ENCODE assay signal across 15 cellular contexts in the genomic region with DNA sequence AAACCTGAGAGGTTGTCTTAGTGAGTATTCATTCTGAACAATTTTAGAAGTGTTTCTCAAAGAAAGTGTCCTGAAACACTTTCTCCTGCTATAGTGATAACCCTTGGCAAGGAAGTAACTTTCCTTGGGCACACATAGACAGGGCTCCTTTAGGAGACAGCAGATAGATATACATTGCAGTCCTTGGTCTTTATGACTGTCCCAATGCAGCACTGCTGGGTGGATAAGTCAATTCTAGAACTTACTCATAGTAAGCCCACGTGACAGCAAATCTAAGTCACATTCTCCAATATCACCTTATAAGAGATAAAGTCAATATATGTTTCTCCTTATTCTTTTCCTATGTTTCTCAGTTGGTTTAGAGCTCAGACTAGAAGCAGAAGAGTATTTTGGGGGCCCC. TPM values are rescaled to one million over a fixed set of nuclear protein-coding genes. Genes with fewer than 3 reads are reported as not detected.
DNase-seq lines count a peak whose midpoint lies in the region; ATAC-seq and TF ChIP-seq lines count a peak whose summit lies in the region.
"Had no signal": no experiment of that assay in that cellular context is flagged by ENCODE, and none has a peak within 500 bp of the region (broad histone marks: within the 10 kb centered on the region; RNA-seq: fewer than 3 reads in every experiment).

No MANE protein-coding gene starts in this region.

- H3K27ac ChIP-seq in CD4-positive, alpha-beta memory T cell (ENCODE audit: low read depth, low read length), result no peak overlapping the region
- H3K27ac ChIP-seq in neural progenitor cell, result no peak overlapping the region
- H3K27ac ChIP-seq in SJCRH30, result no peak overlapping the region

- no peak overlapping the region for H2AFZ ChIP-seq in neural progenitor cell (replicated peaks)
- H2AFZ ChIP-seq: GM23338 had no signal

- H3K9ac ChIP-seq in neural progenitor cell, result no peak overlapping the region

- no peak overlapping the region for H3K4me2 ChIP-seq in neural progenitor cell
- H3K4me2 ChIP-seq: GM23338 had no signal

- intact Hi-C loops in activated CD4-positive, alpha-beta T cell treated with anti-CD3 and anti-CD28 coated beads for 36 hours (cut with DNase I, micrococcal nuclease), result loop anchor here in 1 of 2 experiments (5.0 kb wide), 2 partner anchors 95 to 110 kb away; no protein-coding TSS in a partner anchor
- intact Hi-C loops in CD4-positive, alpha-beta memory T cell (cut with micrococcal nuclease), result loop anchor here (5.0 kb wide), 1 partner anchor 105 kb away; no protein-coding TSS in a partner anchor

- no peak for DNase-seq in activated CD4-positive, alpha-beta T cell treated with anti-CD3 and anti-CD28 coated beads for 36 hours
- DNase-seq in activated CD4-positive, alpha-beta T cell treated with anti-CD3 and anti-CD28 coated beads, Interleukin-2, amount 50 U/mL, for 48 hours, result no peak
- DNase-seq in CD4-positive, alpha-beta memory T cell, result no peak
- no peak for DNase-seq in neural progenitor cell (ENCODE audit: low spot score)
- DNase-seq in SJCRH30, result no peak
- no peak for DNase-seq in activated effector memory CD4-positive, alpha-beta T cell treated with Interleukin-2 at 50 U/mL for 16 hours
- DNase-seq: GF-D8; NCI-H1417; NCI-H187 treated with DMSO at 0.1 percent for 48 hours; NCI-H446; NK-92 treated with Interleukin-12 subunit alpha and Interleukin-12 subunit beta, amount 100 ng/mL, for 24 hours had no signal

- peaks cover 9% of the 10 kb centered on the region for H3K4me1 ChIP-seq in CD4-positive, alpha-beta memory T cell (ENCODE audit: insufficient read depth, low read length)
- H3K4me1 ChIP-seq in neural progenitor cell, result no peaks in the 10 kb centered on the region
- no peaks in the 10 kb centered on the region for H3K4me1 ChIP-seq in SJCRH30

- ATAC-seq in activated CD4-positive, alpha-beta T cell treated with anti-CD3 and anti-CD28 coated beads for 36 hours, result peak; percentile 45
- ATAC-seq in HG02852 (IDR thresholded peaks at IDR 0.05; ENCODE audit: unreplicated experiment), result no peak
- ATAC-seq: GM23338, HCT116 had no signal

- POLR2A ChIA-PET in activated CD4-positive, alpha-beta T cell treated with anti-CD3 and anti-CD28 coated beads for 36 hours (lab: Charles Lee), result no interaction called here
- POLR2A ChIA-PET in CD4-positive, alpha-beta memory T cell (lab: Charles Lee; ENCODE audit: partially characterized antibody), result no interaction called here

- H3F3A ChIP-seq in neural progenitor cell (ENCODE audit: low read depth), result no peaks in the 10 kb centered on the region

- no peaks in the 10 kb centered on the region for H4K20me1 ChIP-seq in neural progenitor cell (ENCODE audit: low read depth)

- no peak overlapping the region for H3K4me3 ChIP-seq in CD4-positive, alpha-beta memory T cell (ENCODE audit: low read length in 2 of 2)
- H3K4me3 ChIP-seq in neural progenitor cell (no peak overlapping the region), SJCRH30 (no peak overlapping the region)
- H3K4me3 ChIP-seq: GM23338 had no signal

- no peaks in the 10 kb centered on the region for H3K9me3 ChIP-seq in CD4-positive, alpha-beta memory T cell (ENCODE audit: control insufficient read depth in 1 of 2, low read length in 2 of 2)
- H3K9me3 ChIP-seq in neural progenitor cell (ENCODE audit: low read depth), result no peaks in the 10 kb centered on the region
- no peaks in the 10 kb centered on the region for H3K9me3 ChIP-seq in SJCRH30 (replicated peaks)

- CTCF ChIA-PET in activated CD4-positive, alpha-beta T cell treated with anti-CD3 and anti-CD28 coated beads for 36 hours (lab: Charles Lee), result interaction anchor here (0.6 to 1.0 kb wide), 2 partner anchors 10 to 24 kb away, joined by 3 read pairs; no protein-coding TSS in a partner anchor
- CTCF ChIA-PET in CD4-positive, alpha-beta memory T cell (lab: Charles Lee; ENCODE audit: partially characterized antibody), result no interaction called here

- H3K4me3 Mint-ChIP-seq in activated CD4-positive, alpha-beta T cell treated with anti-CD3 and anti-CD28 coated beads for 36 hours, result no peak overlapping the region
- H3K4me3 Mint-ChIP-seq in CD4-positive, alpha-beta memory T cell, result peak overlapping the region in 3 of 8 donors; percentile 15 to 67 (median 60)
- H3K4me3 Mint-ChIP-seq in brain, result peak overlapping the region; percentile 22 to 77 (median 57)
- peak overlapping the region; percentile 77 for H3K4me3 Mint-ChIP-seq in neural progenitor cell

- H3K36me3 Mint-ChIP-seq in activated CD4-positive, alpha-beta T cell treated with anti-CD3 and anti-CD28 coated beads for 36 hours (ENCODE audit: low read depth), result no peaks in the 10 kb centered on the region
- H3K36me3 Mint-ChIP-seq in CD4-positive, alpha-beta memory T cell, result peaks cover 0 to 7% of the 10 kb centered on the region in 2 donors
- H3K36me3 Mint-ChIP-seq in brain (no peaks in the 10 kb centered on the region), neural progenitor cell (no peaks in the 10 kb centered on the region)

- TF ChIP-seq CTCF in brain (conservative IDR thresholded peaks at IDR 0.05) (no peak), neural progenitor cell (IDR thresholded peaks at IDR 0.05) (no peak)

- peaks cover 15% of the 10 kb centered on the region for H3K79me2 ChIP-seq in neural progenitor cell (ENCODE audit: low read depth)

- peaks cover 10% of the 10 kb centered on the region for H3K4me1 Mint-ChIP-seq in activated CD4-positive, alpha-beta T cell treated with anti-CD3 and anti-CD28 coated beads for 36 hours
- peaks cover 6 to 15% (median 10%) of the 10 kb centered on the region in 4 donors for H3K4me1 Mint-ChIP-seq in CD4-positive, alpha-beta memory T cell
- H3K4me1 Mint-ChIP-seq in brain (peaks cover 20% of the 10 kb centered on the region), neural progenitor cell (peaks cover 8% of the 10 kb centered on the region)

- H3K9me3 Mint-ChIP-seq in activated CD4-positive, alpha-beta T cell treated with anti-CD3 and anti-CD28 coated beads for 36 hours (ENCODE audit: low read depth), result no peaks in the 10 kb centered on the region
- no peaks in the 10 kb centered on the region for H3K9me3 Mint-ChIP-seq in CD4-positive, alpha-beta memory T cell
- H3K9me3 Mint-ChIP-seq in brain (no peaks in the 10 kb centered on the region), neural progenitor cell (no peaks in the 10 kb centered on the region)
- H3K9me3 Mint-ChIP-seq: GM23338 had no signal

- H3K27ac Mint-ChIP-seq in activated CD4-positive, alpha-beta T cell treated with anti-CD3 and anti-CD28 coated beads for 36 hours, result no peak overlapping the region
- peak overlapping the region in 4 of 7 donors; percentile 10 to 85 (median 48) for H3K27ac Mint-ChIP-seq in CD4-positive, alpha-beta memory T cell
- H3K27ac Mint-ChIP-seq in brain (peak overlapping the region in 1 of 5 experiments; percentile 70), neural progenitor cell (no peak overlapping the region)
- H3K27ac Mint-ChIP-seq: GM23338 had no signal

- no peaks in the 10 kb centered on the region for H3K36me3 ChIP-seq in CD4-positive, alpha-beta memory T cell (ENCODE audit: insufficient read depth, low read length)
- no peaks in the 10 kb centered on the region for H3K36me3 ChIP-seq in neural progenitor cell
- no peaks in the 10 kb centered on the region for H3K36me3 ChIP-seq in SJCRH30

- no peaks in the 10 kb centered on the region for H3K27me3 Mint-ChIP-seq in activated CD4-positive, alpha-beta T cell treated with anti-CD3 and anti-CD28 coated beads for 36 hours
- no peaks in the 10 kb centered on the region for H3K27me3 Mint-ChIP-seq in CD4-positive, alpha-beta memory T cell
- H3K27me3 Mint-ChIP-seq in brain (peaks cover 4% of the 10 kb centered on the region), neural progenitor cell (ENCODE audit: insufficient read depth, low read depth) (no peaks in the 10 kb centered on the region)

- H3K27me3 ChIP-seq in CD4-positive, alpha-beta memory T cell (ENCODE audit: insufficient read depth, low read length), result no peaks in the 10 kb centered on the region
- no peaks in the 10 kb centered on the region for H3K27me3 ChIP-seq in neural progenitor cell
- H3K27me3 ChIP-seq in SJCRH30, result no peaks in the 10 kb centered on the region

RNA-seq across cellular contexts. Expression of a gene that starts 46.7 kb away (rescaled TPM):
- 1 to 10 TPM; 1.0 to 1.8 TPM for total RNA-seq in activated CD4-positive, alpha-beta T cell treated with anti-CD3 and anti-CD28 coated beads for 36 hours
- total RNA-seq in CD4-positive, alpha-beta memory T cell, result 1 to 10 TPM; 2.4 to 3.5 TPM
- polyA plus RNA-seq in CD4-positive, alpha-beta memory T cell, result 1 to 10 TPM in 1 of 2 donors, under 1 TPM in 1; 0.63 to 1.1 TPM
- polyA plus RNA-seq in brain (ENCODE audit: insufficient read depth, low read depth, low replicate concordance), result 5.3 TPM
- total RNA-seq in neural progenitor cell (ENCODE audit: low replicate concordance), result 20.0 and 20.3 TPM in 2 replicates
- total RNA-seq in SJCRH30 (2014; rRNA removed; shearing (Covaris generic)), result 6.2 and 8.7 TPM in 2 replicates

RNA-seq across cellular contexts. Expression of a gene that starts 55.0 kb away (rescaled TPM):
- total RNA-seq in activated CD4-positive, alpha-beta T cell treated with anti-CD3 and anti-CD28 coated beads for 36 hours, result 1 to 10 TPM; 1.3 to 2.1 TPM
- total RNA-seq in CD4-positive, alpha-beta memory T cell, result 1 to 10 TPM; 2.2 to 3.2 TPM
- polyA plus RNA-seq in CD4-positive, alpha-beta memory T cell, result 1 to 10 TPM; 1.6 to 1.8 TPM
- polyA plus RNA-seq in brain (ENCODE audit: insufficient read depth, low read depth, low replicate concordance), result 30.9 TPM
- total RNA-seq in neural progenitor cell (ENCODE audit: low replicate concordance), result 39.0 and 44.0 TPM in 2 replicates
- 7.2 and 7.4 TPM in 2 replicates for total RNA-seq in SJCRH30 (2014; rRNA removed; shearing (Covaris generic))

Comparison
In these comparisons a context has a peak if more than half of its experiments do, and no peak if none do; other contexts are left out.
1. H3K27ac Mint-ChIP-seq: peak in CD4-positive, alpha-beta memory T cell (4 of 7); none in activated CD4-positive, alpha-beta T cell treated with anti-CD3 and anti-CD28 coated beads for 36 hours (single experiment) and neural progenitor cell (single experiment).